Comparison of ENCODE assay signal across 22 cellular contexts in genomic region chr14:102498678-102499265, GRCh38. TPM values are rescaled to one million over a fixed set of nuclear protein-coding genes. Genes with fewer than 3 reads are reported as not detected.
DNase-seq lines count a peak whose midpoint lies in the region; ATAC-seq, FAIRE-seq and TF ChIP-seq lines count a peak whose summit lies in the region.
"Had no signal": no experiment of that assay in that cellular context is flagged by ENCODE, and none has a peak within 500 bp of the region (broad histone marks: within the 10 kb centered on the region; RNA-seq: fewer than 3 reads in every experiment).

No MANE protein-coding gene starts in this region.

- TF ChIP-seq POLR2A in HepG2 (IDR thresholded peaks at IDR 0.05; ENCODE audit: insufficient read depth in 1 of 2, low read depth in 2 of 2, low read length in 2 of 2) (no peak), right lobe of liver (IDR thresholded peaks at IDR 0.05) (no peak)

- no peaks in the 10 kb centered on the region for H3K9me3 Mint-ChIP-seq in central memory CD8-positive, alpha-beta T cell
- H3K9me3 Mint-ChIP-seq in neural crest cell, result no peaks in the 10 kb centered on the region
- H3K9me3 Mint-ChIP-seq: activated CD4-positive, alpha-beta memory T cell treated with anti-CD3 and anti-CD28 coated beads, Interleukin-2, amount 10 ng/mL, durations not matched to agents 7 days and 5 days; activated T-helper 17 cell treated with anti-CD3 and anti-CD28 coated beads, Interleukin-2, amount 50 U/mL, for 72 hours had no signal

- POLR2A ChIA-PET in HepG2 (lab: Yijun Ruan, JAX), result interaction anchor here (0.5 to 0.8 kb wide), 2 partner anchors 10 to 17 kb away, joined by 3 to 4 read pairs; no protein-coding TSS in a partner anchor

- H3K36me3 ChIP-seq in HepG2 (replicated peaks in 1 of 2; ENCODE audit: control insufficient read depth in 1 of 2, insufficient read depth in 2 of 2, low read length in 2 of 2) (peaks cover 7 to 14% of the 10 kb centered on the region in 2 experiments; a peak in 4 of 5 replicates), right lobe of liver (peaks cover 0 to 8% (median 0%) of the 10 kb centered on the region in 4 donors)

- TF ChIP-seq EP300 in HepG2 (IDR thresholded peaks at IDR 0.05; ENCODE audit: low read depth in 2 of 2, low read length in 2 of 2) (no peak), HepG2 (CRISPR knock-in tag; IDR thresholded peaks at IDR 0.05; ENCODE audit: borderline replicate concordance) (no peak)

- H3K4me3 ChIP-seq in HepG2 (replicated peaks in 1 of 3; ENCODE audit: insufficient read depth in 1 of 3, low read depth in 2 of 3, low read length in 3 of 3) (no peak overlapping the region), right lobe of liver (no peak overlapping the region)

- no peaks in the 10 kb centered on the region for H3K79me2 ChIP-seq in HepG2 (ENCODE audit: insufficient read depth, low read length)

- no peak overlapping the region for H3K4me2 ChIP-seq in HepG2 (ENCODE audit: low read depth, low read length)

- no peaks in the 10 kb centered on the region for H4K20me1 ChIP-seq in HepG2 (ENCODE audit: insufficient read depth, low read length)

- in situ Hi-C loops in HepG2 (cut with HindIII; ENCODE audit: extremely low pct_ligation_motif_present, low pct_unique_long_range_greater_than_20kb), result no loop called here

- H3K9ac ChIP-seq in HepG2 (ENCODE audit: insufficient read depth, low read depth, low read length), result no peak overlapping the region

- no peaks in the 10 kb centered on the region for H3K27me3 ChIP-seq in HepG2 (ENCODE audit: control insufficient read depth in 1 of 2, insufficient read depth in 2 of 2, low read length in 2 of 2)
- no peaks in the 10 kb centered on the region for H3K27me3 ChIP-seq in right lobe of liver

- no peak overlapping the region for H3K27ac ChIP-seq in HepG2 (ENCODE audit: extremely low read length, insufficient read depth, low read length)
- H3K27ac ChIP-seq in right lobe of liver, result no peak overlapping the region
- peak overlapping the region; percentile 81 for H3K27ac ChIP-seq in temporal lobe (ENCODE audit: low read depth, low read length)

- no peak for FAIRE-seq in HepG2 (lab: Jason Lieb, UNC)
- FAIRE-seq: G401.6, RCC 7860 had no signal

- H3K27ac Mint-ChIP-seq in central memory CD8-positive, alpha-beta T cell (ENCODE audit: low read depth), result peak overlapping the region; percentile 1
- H3K27ac Mint-ChIP-seq in neural crest cell (ENCODE audit: unreplicated experiment) (peak overlapping the region; percentile 81), T-helper 17 cell (no peak overlapping the region)
- H3K27ac Mint-ChIP-seq: activated CD4-positive, alpha-beta memory T cell treated with anti-CD3 and anti-CD28 coated beads, Interleukin-2, amount 10 ng/mL, durations not matched to agents 7 days and 5 days; activated T-helper 17 cell treated with anti-CD3 and anti-CD28 coated beads, Interleukin-2, amount 50 U/mL, for 72 hours had no signal

- peaks cover 2% of the 10 kb centered on the region for H3K36me3 Mint-ChIP-seq in central memory CD8-positive, alpha-beta T cell (ENCODE audit: insufficient read depth)
- H3K36me3 Mint-ChIP-seq in neural crest cell (ENCODE audit: low read depth), result peaks cover 3% of the 10 kb centered on the region
- no peaks in the 10 kb centered on the region for H3K36me3 Mint-ChIP-seq in T-helper 17 cell (ENCODE audit: low read depth)

- BruUV-seq in HepG2 (replicated peaks; lab: Mats Ljungman, UMichigan), result no TSS peak

- no peak overlapping the region for H3K4me3 Mint-ChIP-seq in central memory CD8-positive, alpha-beta T cell
- H3K4me3 Mint-ChIP-seq in neural crest cell (no peak overlapping the region), T-helper 17 cell (no peak overlapping the region)
- H3K4me3 Mint-ChIP-seq: activated CD4-positive, alpha-beta memory T cell treated with anti-CD3 and anti-CD28 coated beads, Interleukin-2, amount 10 ng/mL, durations not matched to agents 7 days and 5 days; activated T-helper 17 cell treated with anti-CD3 and anti-CD28 coated beads, Interleukin-2, amount 50 U/mL, for 72 hours had no signal

- WGBS in HepG2 (ENCODE audit: low lambda C conversion rate), result 92% methylated on average over 20 of the region's 21 CpGs
- 94% methylated on average over 14 of the region's 21 CpGs for WGBS in right lobe of liver (ENCODE audit: insufficient coverage, low coverage, low lambda C conversion rate, missing lambda C conversion rate)

- TF ChIP-seq RAD21 in HepG2 (CRISPR knock-in tag; IDR thresholded peaks at IDR 0.05), result no peak

- H3K27me3 Mint-ChIP-seq in central memory CD8-positive, alpha-beta T cell, result no peaks in the 10 kb centered on the region
- H3K27me3 Mint-ChIP-seq in neural crest cell (ENCODE audit: low read depth) (no peaks in the 10 kb centered on the region), T-helper 17 cell (no peaks in the 10 kb centered on the region)
- H3K27me3 Mint-ChIP-seq: activated CD4-positive, alpha-beta memory T cell treated with anti-CD3 and anti-CD28 coated beads, Interleukin-2, amount 10 ng/mL, durations not matched to agents 7 days and 5 days; activated T-helper 17 cell treated with anti-CD3 and anti-CD28 coated beads, Interleukin-2, amount 50 U/mL, for 72 hours had no signal

- H3K4me1 ChIP-seq in HepG2 (ENCODE audit: insufficient read depth, low read length), result peaks cover 13% of the 10 kb centered on the region
- H3K4me1 ChIP-seq in right lobe of liver, result no peaks in the 10 kb centered on the region

- CTCF ChIA-PET in HepG2 (lab: Yijun Ruan, JAX; ENCODE audit: low intra/inter-chr PET ratio, low total read pairs), result interaction anchor here (1.6 kb wide), 1 partner anchor 61 kb away, joined by 6 read pairs; no protein-coding TSS in a partner anchor

- TF ChIP-seq CTCF in HepG2 (CRISPR knock-in tag; IDR thresholded peaks at IDR 0.05) (no peak), right lobe of liver (IDR thresholded peaks at IDR 0.05) (no peak), neural crest cell (conservative IDR thresholded peaks at IDR 0.05) (no peak)

- intact Hi-C loops in HepG2 (cut with micrococcal nuclease; ENCODE audit: unreplicated experiment) (loop anchor here (1.0 kb wide), 1 partner anchor 60 kb away; no protein-coding TSS in a partner anchor), right lobe of liver (cut with DNase I) (no loop called here)

- no peak overlapping the region for H2AFZ ChIP-seq in HepG2 (ENCODE audit: low read length)

- no peak; the same call in 1 of the 3 replicates for ATAC-seq in HepG2
- no peak for ATAC-seq in right lobe of liver
- no peak for ATAC-seq in central memory CD8-positive, alpha-beta T cell (replicated peaks; ENCODE audit: extremely low read depth, poor library complexity, severe bottlenecking)
- ATAC-seq in T-helper 17 cell, result no peak
- no peak for ATAC-seq in GM21737 (IDR thresholded peaks at IDR 0.05; ENCODE audit: unreplicated experiment)
- ATAC-seq: activated T-helper 17 cell treated with anti-CD3 and anti-CD28 coated beads, Interleukin-2, amount 50 U/mL, for 72 hours had no signal

- H3K9me3 ChIP-seq in HepG2 (ENCODE audit: low read length) (no peaks in the 10 kb centered on the region), right lobe of liver (no peaks in the 10 kb centered on the region), T-helper 17 cell (ENCODE audit: control insufficient read depth, low read length, poor library complexity, severe bottlenecking) (no peaks in the 10 kb centered on the region)

- DNase-seq in HepG2 (ENCODE audit: low spot score) (no peak), right lobe of liver (no peak), neural crest cell (ENCODE audit: low read depth, low spot score) (no peak), T-helper 17 cell (no peak)
- DNase-seq in central memory CD8-positive, alpha-beta T cell (ENCODE audit: low spot score in 2 of 2), result no peak
- DNase-seq in effector CD8-positive, alpha-beta T cell (lab: John Stamatoyannopoulos, UW), result no peak
- DNase-seq: ACHN; activated CD4-positive, alpha-beta memory T cell treated with anti-CD3 and anti-CD28 coated beads, Interleukin-2, amount 10 ng/mL, durations not matched to agents 7 days and 5 days; activated CD4-positive, alpha-beta T cell treated with anti-CD3 and anti-CD28 coated beads for 1 hour; activated naive CD4-positive, alpha-beta T cell treated with anti-CD3 and anti-CD28 coated beads, Interleukin-2, amount 50 U/mL, for 16 hours; central memory CD4-positive, alpha-beta T cell; HCEC 1CT; kidney glomerular epithelial cell; NCI-H2081; NCI-H2227 treated with DMSO at 0.1 percent for 48 hours; NCI-H526 treated with DMSO at 0.1 percent for 48 hours; T-helper 1 cell had no signal

- H3K4me1 Mint-ChIP-seq in central memory CD8-positive, alpha-beta T cell, result no peaks in the 10 kb centered on the region
- H3K4me1 Mint-ChIP-seq in neural crest cell (peaks cover 6% of the 10 kb centered on the region), T-helper 17 cell (peaks cover 12% of the 10 kb centered on the region)

TF ChIP-seq in HepG2, 621 proteins besides CTCF, POLR2A, EP300 and RAD21 (continues in another document):
- peak; percentile 43; the same call in 1 of the 2 replicates for TF ChIP-seq HNRNPL (IDR thresholded peaks at IDR 0.05; ENCODE audit: low read depth, low read length)

RNA-seq across cellular contexts. Expression of gene ANKRD9, which starts 10.8 kb away (rescaled TPM):
- total RNA-seq in HepG2 (2016; rRNA removed; fragmentation: Illumina TruSeq; extraction: Trizol) (5.7 and 10.0 TPM in 2 replicates), right lobe of liver (10 to 100 TPM in 2 of 6 experiments, 1 to 10 TPM in 4; 7.5 to 33.8 (median 8.9) TPM), neural crest cell (33.2 and 40.0 TPM in 2 replicates), temporal lobe (6.1 TPM), T-helper 17 cell (10 to 100 TPM in 1 of 2 donors, 1 to 10 TPM in 1; 3.3 to 17.6 TPM)
- total RNA-seq in HepG2 (2016; cell fraction: cytosol; rRNA removed; fragmentation: Illumina TruSeq; extraction: Trizol; ENCODE audit: low read depth), result 14.3 and 16.0 TPM in 2 replicates
- total RNA-seq in HepG2 (2016; cell fraction: insoluble cytoplasmic fraction; rRNA removed; fragmentation: Illumina TruSeq; extraction: Trizol), result 5.0 and 10.4 TPM in 2 replicates
- total RNA-seq in HepG2 (2016; cell fraction: membrane; rRNA removed; fragmentation: Illumina TruSeq; extraction: Trizol), result 17.4 and 22.1 TPM in 2 replicates
- 10.0 and 10.9 TPM in 2 replicates for total RNA-seq in HepG2 (2016; cell fraction: nucleus; rRNA removed; fragmentation: Illumina TruSeq; extraction: Trizol)
- polyA plus RNA-seq in HepG2 (2011; rRNA removed), result 15.0 and 23.2 TPM in 2 replicates
- polyA plus RNA-seq in HepG2 (2011; cell fraction: cytosol; rRNA removed), result 15.5 and 27.2 TPM in 2 replicates
- polyA plus RNA-seq in HepG2 (2011; cell fraction: nucleus; rRNA removed), result 167 and 168 TPM in 2 replicates
- 10.5 and 17.4 TPM in 2 replicates for polyA plus RNA-seq in HepG2 (2012)
- polyA plus RNA-seq in HepG2 (2016; cell fraction: cytosol; fragmentation: Illumina TruSeq; extraction: Trizol; ENCODE audit: low read depth), result 15.9 and 17.0 TPM in 2 replicates
- 5.9 and 6.8 TPM in 2 replicates for polyA plus RNA-seq in HepG2 (2016; cell fraction: insoluble cytoplasmic fraction; fragmentation: Illumina TruSeq; extraction: Trizol; ENCODE audit: low read depth)
- polyA plus RNA-seq in HepG2 (2016; cell fraction: membrane; fragmentation: Illumina TruSeq; extraction: Trizol; ENCODE audit: low read depth), result 15.7 and 16.1 TPM in 2 replicates
- 29.1 and 29.7 TPM in 2 replicates for polyA plus RNA-seq in HepG2 (2016; cell fraction: nucleus; fragmentation: Illumina TruSeq; extraction: Trizol; ENCODE audit: insufficient read depth, low read depth)
- 16.4 and 20.4 TPM in 2 replicates for polyA minus RNA-seq in HepG2 (2011; rRNA and poly(A)+ RNA removed; ENCODE audit: low replicate concordance)
- polyA minus RNA-seq in HepG2 (2011; cell fraction: cytosol; rRNA and poly(A)+ RNA removed), result 9.8 and 9.9 TPM in 2 replicates
- polyA minus RNA-seq in HepG2 (2011; cell fraction: nucleus; rRNA and poly(A)+ RNA removed), result 11.9 and 12.4 TPM in 2 replicates
